9 cellular contexts compared by ENCODE assay signal in genomic region chr20:57440678-57441509, GRCh38. TPM values are rescaled to one million over a fixed set of nuclear protein-coding genes. Genes with fewer than 3 reads are reported as not detected.
DNase-seq lines count a peak whose midpoint lies in the region; TF ChIP-seq lines count a peak whose summit lies in the region.
"Had no signal": no experiment of that assay in that cellular context is flagged by ENCODE, and none has a peak within 500 bp of the region (broad histone marks: within the 10 kb centered on the region; RNA-seq: fewer than 3 reads in every experiment).

No MANE protein-coding gene starts in this region.

- peak; percentile 45 for DNase-seq in cerebellum (ENCODE audit: low spot score)
- DNase-seq in left kidney (ENCODE audit: low read depth, low spot score), result peak; percentile 60
- peak; percentile 81 for DNase-seq in stomach
- DNase-seq in germinal center (ENCODE audit: low spot score), result no peak
- DNase-seq in stimulated activated CD8-positive, alpha-beta memory T cell treated with anti-CD3 and anti-CD28 coated beads, Interleukin-4, amount 100 ng/mL, for 48 hours, result no peak
- no peak for DNase-seq in NCI-H1048 (lab: John Stamatoyannopoulos, UW)
- DNase-seq in effector CD8-positive, alpha-beta T cell (lab: John Stamatoyannopoulos, UW), result no peak
- DNase-seq: MM.1S had no signal

- no peaks in the 10 kb centered on the region for H3K27me3 ChIP-seq in HUES6 (ENCODE audit: control insufficient read depth, insufficient read depth, low read length)
- no peaks in the 10 kb centered on the region for H3K27me3 ChIP-seq in stomach

- no peak for TF ChIP-seq CTCF in stomach (IDR thresholded peaks at IDR 0.05)

- H3K36me3 ChIP-seq in HUES6 (ENCODE audit: control insufficient read depth, insufficient read depth, low read length) (no peaks in the 10 kb centered on the region), stomach (no peaks in the 10 kb centered on the region)

- WGBS in stomach, 5 donors, result 23 to 37% (median 28%) methylated on average over 10 to 33 of the region's 33 CpGs

- peaks cover 18% of the 10 kb centered on the region; the same call in 1 of the 2 replicates for H3K4me1 ChIP-seq in HUES6 (ENCODE audit: control insufficient read depth, insufficient read depth, low read length)
- H3K4me1 ChIP-seq in stomach, result peaks cover 31 to 71% (median 53%) of the 10 kb centered on the region in 4 donors

- peak overlapping the region; percentile 61 for H3K9ac ChIP-seq in HUES6 (ENCODE audit: low read length)

- intact Hi-C loops in stomach (cut with DNase I; ENCODE audit: low total_unique reads), result no loop called here

- H3K4me3 ChIP-seq in HUES6 (ENCODE audit: low read depth, low read length) (no peak overlapping the region), stomach (peak overlapping the region in 1 of 4 donors; percentile 1)

- H3K9me3 ChIP-seq in HUES6 (ENCODE audit: control insufficient read depth, insufficient read depth, low read depth, low read length) (peaks cover 2% of the 10 kb centered on the region; the same call in 1 of the 2 replicates), stomach (no peaks in the 10 kb centered on the region)

- H3K27ac ChIP-seq in HUES6 (ENCODE audit: low read depth, low read length), result peak overlapping the region; percentile 70; the same call in 1 of the 2 replicates
- peak overlapping the region; percentile 66 to 93 (median 84) for H3K27ac ChIP-seq in stomach

- TF ChIP-seq EP300 in stomach (IDR thresholded peaks at IDR 0.05), result peak; percentile 72

- TF ChIP-seq POLR2A in stomach (IDR thresholded peaks at IDR 0.05), result no peak

RNA-seq across cellular contexts. Expression of gene RBM38, which starts 49.7 kb away (rescaled TPM):
- 11.4 TPM for total RNA-seq in cerebellum
- total RNA-seq in stomach, result 10 to 100 TPM in 4 of 5 donors, 1 to 10 TPM in 1; 5.3 to 37.8 (median 13.6) TPM
- 10 to 100 TPM; 15.8 to 25.2 (median 17.0) TPM for polyA plus RNA-seq in stomach

Comparison
In these comparisons a context has a peak if more than half of its experiments do, and no peak if none do; other contexts are left out.
1. DNase-seq: peak in cerebellum (single experiment), left kidney (single experiment) and stomach (single experiment); none in germinal center (single experiment), stimulated activated CD8-positive, alpha-beta memory T cell treated with anti-CD3 and anti-CD28 coated beads, Interleukin-4, amount 100 ng/mL, for 48 hours (single experiment), NCI-H1048 (single experiment) and effector CD8-positive, alpha-beta T cell (single experiment).